In the genomic region with DNA sequence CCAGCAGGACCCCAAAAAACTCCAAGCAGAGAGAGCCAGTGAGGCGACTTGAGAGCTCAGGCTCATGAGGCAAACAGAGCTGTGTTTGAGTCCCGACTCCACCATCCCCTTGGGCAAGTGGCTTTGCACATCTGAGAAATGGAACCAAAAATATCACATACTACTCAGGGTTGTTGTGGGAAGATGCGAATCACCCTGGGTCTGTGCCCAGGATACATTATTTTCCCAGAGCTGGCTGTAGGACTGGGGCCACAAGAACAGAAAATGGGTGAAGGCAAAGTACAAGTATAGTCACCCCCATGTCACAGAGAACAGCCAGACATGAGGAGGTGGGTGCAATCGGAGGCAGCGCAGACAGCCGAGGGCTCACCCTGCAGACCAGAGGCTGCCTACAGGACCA, we compare ENCODE assay signal across 20 cellular contexts.
"Had no signal": no experiment of that assay in that cellular context is flagged by ENCODE, and none has a peak within 500 bp of the region (broad histone marks: within the 10 kb centered on the region; RNA-seq: fewer than 3 reads in every experiment).

No MANE protein-coding gene starts in this region.

- DNase-seq: cortex of kidney; dorsolateral prefrontal cortex; effector CD8-positive, alpha-beta T cell; foreskin keratinocyte; kidney glomerular epithelial cell; mammary epithelial cell; naive thymus-derived CD4-positive, alpha-beta T cell; nephron progenitor cell; right cardiac atrium; stimulated activated CD4-positive, alpha-beta T cell treated with anti-CD3 and anti-CD28 coated beads, Interleukin-4, amount 100 ng/mL, for 24 hours; upper lobe of right lung had no signal

- H3K4me1 Mint-ChIP-seq: stimulated activated memory B cell treated with anti-CD40 and anti-IgM and Interleukin-4, amounts not matched to agents 10 μg/mL and 1 μg/mL and 100 μg/mL, for 72 hours had no signal

- H3K4me1 ChIP-seq: foreskin keratinocyte, tibial artery had no signal

- H3K4me3 ChIP-seq: dorsolateral prefrontal cortex, hepatocyte, tibial artery, upper lobe of right lung, vagina had no signal

- H3K27ac ChIP-seq: dorsolateral prefrontal cortex, foreskin keratinocyte, hepatocyte, neutrophil, tibial artery, upper lobe of right lung, vagina had no signal

- H3K27me3 Mint-ChIP-seq: progenitor cell of endocrine pancreas; stimulated activated naive CD8-positive, alpha-beta T cell treated with anti-CD3 and anti-CD28 coated beads, Interleukin-15, Interleukin-2, amounts not matched to agents 100 ng/mL and 50 ng/mL, for 24 hours had no signal

- ATAC-seq: esophagus mucosa; foreskin keratinocyte; left lobe of liver; naive thymus-derived CD4-positive, alpha-beta T cell; right cardiac atrium; stimulated activated memory B cell treated with anti-CD40 and anti-IgM and Interleukin-4, amounts not matched to agents 10 μg/mL and 1 μg/mL and 100 μg/mL, for 72 hours; upper lobe of right lung had no signal

- H3K27ac Mint-ChIP-seq: naive thymus-derived CD4-positive, alpha-beta T cell; nephron progenitor cell; progenitor cell of endocrine pancreas; stimulated activated memory B cell treated with anti-CD40 and anti-IgM and Interleukin-4, amounts not matched to agents 10 μg/mL and 1 μg/mL and 100 μg/mL, for 72 hours; stimulated activated naive CD8-positive, alpha-beta T cell treated with anti-CD3 and anti-CD28 coated beads, Interleukin-15, Interleukin-2, amounts not matched to agents 100 ng/mL and 50 ng/mL, for 24 hours had no signal

- H3K9me3 ChIP-seq: neutrophil, tibial artery, upper lobe of right lung, vagina had no signal

- H3K9me3 Mint-ChIP-seq: naive thymus-derived CD4-positive, alpha-beta T cell; nephron progenitor cell; stimulated activated memory B cell treated with anti-CD40 and anti-IgM and Interleukin-4, amounts not matched to agents 10 μg/mL and 1 μg/mL and 100 μg/mL, for 72 hours; stimulated activated naive CD8-positive, alpha-beta T cell treated with anti-CD3 and anti-CD28 coated beads, Interleukin-15, Interleukin-2, amounts not matched to agents 100 ng/mL and 50 ng/mL, for 24 hours had no signal

- H3K36me3 Mint-ChIP-seq: stimulated activated memory B cell treated with anti-CD40 and anti-IgM and Interleukin-4, amounts not matched to agents 10 μg/mL and 1 μg/mL and 100 μg/mL, for 72 hours had no signal

- H3K4me3 Mint-ChIP-seq: naive thymus-derived CD4-positive, alpha-beta T cell; nephron progenitor cell; stimulated activated memory B cell treated with anti-CD40 and anti-IgM and Interleukin-4, amounts not matched to agents 10 μg/mL and 1 μg/mL and 100 μg/mL, for 72 hours; stimulated activated naive CD8-positive, alpha-beta T cell treated with anti-CD3 and anti-CD28 coated beads, Interleukin-15, Interleukin-2, amounts not matched to agents 100 ng/mL and 50 ng/mL, for 24 hours had no signal

- H3K4me2 ChIP-seq: hepatocyte had no signal

- H3K36me3 ChIP-seq: neutrophil, tibial artery, upper lobe of right lung, vagina had no signal

- H3K27me3 ChIP-seq: dorsolateral prefrontal cortex, foreskin keratinocyte, hepatocyte, neutrophil, tibial artery, upper lobe of right lung, vagina had no signal
